In the genomic region with DNA sequence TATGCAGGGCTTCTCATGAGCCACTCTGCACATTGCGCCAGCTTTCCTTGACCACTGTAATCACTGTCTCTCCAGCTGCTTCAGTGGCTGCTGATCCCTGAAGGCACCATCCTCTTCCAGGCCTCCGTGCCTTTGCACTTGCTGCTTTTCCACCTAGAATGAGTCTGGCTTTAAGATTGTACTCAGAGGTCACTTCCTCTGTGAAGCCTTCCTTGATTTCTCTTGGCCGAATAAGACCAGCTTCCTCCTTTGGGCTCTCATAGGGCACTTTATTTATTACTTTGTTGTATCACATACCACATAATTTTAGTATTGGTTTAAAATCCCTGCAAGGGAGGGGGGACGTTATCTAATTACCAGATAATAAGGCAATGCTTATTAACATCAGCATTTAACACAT, we compare ENCODE assay signal across 11 cellular contexts. TPM values are rescaled to one million over a fixed set of nuclear protein-coding genes. Genes with fewer than 3 reads are reported as not detected.
"Had no signal": no experiment of that assay in that cellular context is flagged by ENCODE, and none has a peak within 500 bp of the region (broad histone marks: within the 10 kb centered on the region; RNA-seq: fewer than 3 reads in every experiment).

No MANE protein-coding gene starts in this region.

- DNase-seq: GM23248, GOT3, H7, H9, HCEC 1CT, HFFc6 had no signal

- H3K4me1 Mint-ChIP-seq: GM23338 had no signal

- H3K9me3 ChIP-seq: HAP-1 had no signal

- H3K4me3 ChIP-seq: GM23248, GM23338, HAP-1 had no signal

- H3K9ac ChIP-seq: GM23248 had no signal

- H3K4me3 Mint-ChIP-seq: GM23338, H9, HFFc6 had no signal

- H3K4me1 ChIP-seq: HAP-1 had no signal

- H3K4me2 ChIP-seq: GM23338 had no signal

- H2AFZ ChIP-seq: GM23248, GM23338 had no signal

- H3K27ac Mint-ChIP-seq: GM23338, H9, HFFc6 had no signal

- ATAC-seq: GM23338, HCT116 had no signal

- H3K27ac ChIP-seq: GM23248 had no signal

- FAIRE-seq: H1, H54 had no signal

- H3K36me3 ChIP-seq: HAP-1 had no signal

- H3K9me3 Mint-ChIP-seq: GM23338, H9 had no signal

RNA-seq across cellular contexts. Expression of gene CACNA1E, which starts 10.6 kb away (rescaled TPM):
- total RNA-seq: GM23248, HFFc6 had no signal
- polyA plus RNA-seq: GM23248 had no signal
